Comparison of ENCODE assay signal across 27 cellular contexts in the genomic region with DNA sequence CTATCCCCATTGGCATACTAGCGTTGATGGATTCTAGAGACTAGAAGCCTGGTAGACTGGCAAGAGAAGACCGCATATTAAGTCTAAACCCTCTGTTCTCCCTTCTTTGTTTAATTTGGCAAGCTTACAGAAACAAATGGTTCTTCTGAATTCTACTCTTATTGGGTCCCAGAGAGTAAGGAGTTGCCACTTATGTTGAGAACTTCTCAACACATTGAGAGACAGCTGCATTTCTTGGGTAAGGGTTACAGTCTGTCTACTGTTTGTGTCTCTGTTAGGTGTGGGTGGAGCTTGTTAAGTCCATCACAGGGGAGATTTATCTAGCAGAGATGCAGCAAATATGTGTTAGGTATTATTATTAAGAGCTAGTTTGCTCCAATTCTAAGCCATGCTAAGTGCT.
"Had no signal": no experiment of that assay in that cellular context is flagged by ENCODE, and none has a peak within 500 bp of the region (broad histone marks: within the 10 kb centered on the region; RNA-seq: fewer than 3 reads in every experiment).

No MANE protein-coding gene starts in this region.

- H3K27ac Mint-ChIP-seq: dendritic cell treated with granulocyte-macrophage colony-stimulating factor and Interleukin-4, amounts not matched to agents 40 ng/mL and 50 ng/mL, for 4 days; endodermal cell; naive thymus-derived CD4-positive, alpha-beta T cell; nephron; neural progenitor cell; stimulated activated effector memory CD8-positive, alpha-beta T cell treated with anti-CD3 and anti-CD28 coated beads, Interleukin-12 subunit alpha, Interleukin-12 subunit beta, amount 100 ng/mL, for 72 hours had no signal

- H3K27me3 Mint-ChIP-seq: dendritic cell treated with granulocyte-macrophage colony-stimulating factor and Interleukin-4, amounts not matched to agents 40 ng/mL and 50 ng/mL, for 4 days had no signal

- H3K9me3 ChIP-seq: esophagus muscularis mucosa, gastroesophageal sphincter, heart left ventricle, prostate gland, right atrium auricular region, sigmoid colon, stomach, thyroid gland had no signal

- H3K27me3 ChIP-seq: esophagus muscularis mucosa, gastroesophageal sphincter, heart left ventricle, hepatocyte, neural progenitor cell, right atrium auricular region, sigmoid colon, stomach, thyroid gland had no signal

- H3K9me3 Mint-ChIP-seq: endodermal cell, nephron, neural progenitor cell had no signal

- H3K36me3 ChIP-seq: esophagus muscularis mucosa, gastroesophageal sphincter, heart left ventricle, neural progenitor cell, prostate gland, right atrium auricular region, sigmoid colon, stomach, thyroid gland had no signal

- H3K4me3 ChIP-seq: esophagus muscularis mucosa, gastroesophageal sphincter, heart left ventricle, hepatocyte, neural progenitor cell, prostate gland, right atrium auricular region, sigmoid colon, stomach, thyroid gland had no signal

- H3K36me3 Mint-ChIP-seq: naive thymus-derived CD4-positive, alpha-beta T cell; neural progenitor cell; stimulated activated effector memory CD8-positive, alpha-beta T cell treated with anti-CD3 and anti-CD28 coated beads, Interleukin-12 subunit alpha, Interleukin-12 subunit beta, amount 100 ng/mL, for 72 hours had no signal

- H3K4me3 Mint-ChIP-seq: dendritic cell treated with granulocyte-macrophage colony-stimulating factor and Interleukin-4, amounts not matched to agents 40 ng/mL and 50 ng/mL, for 4 days; endodermal cell; naive thymus-derived CD4-positive, alpha-beta T cell; nephron; neural progenitor cell; stimulated activated effector memory CD8-positive, alpha-beta T cell treated with anti-CD3 and anti-CD28 coated beads, Interleukin-12 subunit alpha, Interleukin-12 subunit beta, amount 100 ng/mL, for 72 hours had no signal

- ATAC-seq: foreskin keratinocyte; gastroesophageal sphincter; heart left ventricle; left lobe of liver; naive thymus-derived CD4-positive, alpha-beta T cell; stimulated activated effector memory CD8-positive, alpha-beta T cell treated with anti-CD3 and anti-CD28 coated beads, Interleukin-12 subunit alpha, Interleukin-12 subunit beta, amount 100 ng/mL, for 72 hours had no signal

- H3K4me1 Mint-ChIP-seq: naive thymus-derived CD4-positive, alpha-beta T cell; nephron; neural progenitor cell; stimulated activated effector memory CD8-positive, alpha-beta T cell treated with anti-CD3 and anti-CD28 coated beads, Interleukin-12 subunit alpha, Interleukin-12 subunit beta, amount 100 ng/mL, for 72 hours had no signal

- H3K4me1 ChIP-seq: esophagus muscularis mucosa, foreskin keratinocyte, gastroesophageal sphincter, heart left ventricle, neural progenitor cell, prostate gland, right atrium auricular region, sigmoid colon, stomach, thyroid gland had no signal

- DNase-seq: effector CD8-positive, alpha-beta T cell; endodermal cell; foreskin keratinocyte; heart left ventricle; kidney; mammary epithelial cell; mesendoderm; midbrain; naive thymus-derived CD4-positive, alpha-beta T cell; sigmoid colon; stimulated activated CD4-positive, alpha-beta T cell treated with anti-CD3 and anti-CD28 coated beads, Interleukin-2, amount 100 ng/mL, for 24 hours; stimulated activated CD4-positive, alpha-beta T cell treated with anti-CD3 and anti-CD28 coated beads, Interleukin-4, amount 100 ng/mL, for 24 hours; stimulated activated naive CD4-positive, alpha-beta T cell treated with Interleukin-2 at 50 U/mL for 16 hours; stomach; thyroid gland; trophoblast cell had no signal

- H3K27ac ChIP-seq: epithelial cell of prostate, esophagus muscularis mucosa, foreskin keratinocyte, gastroesophageal sphincter, heart left ventricle, hepatocyte, neural progenitor cell, prostate gland, right atrium auricular region, sigmoid colon, stomach, thyroid gland had no signal
